23 cellular contexts compared by ENCODE assay signal in genomic region chr10:12924911-12925310, GRCh38.
"Had no signal": no experiment of that assay in that cellular context is flagged by ENCODE, and none has a peak within 500 bp of the region (broad histone marks: within the 10 kb centered on the region; RNA-seq: fewer than 3 reads in every experiment).

No MANE protein-coding gene starts in this region.

- H3K4me3 Mint-ChIP-seq: dendritic cell treated with granulocyte-macrophage colony-stimulating factor and Interleukin-4, amounts not matched to agents 40 ng/mL and 50 ng/mL, for 4 days; effector memory CD8-positive, alpha-beta T cell; endodermal cell had no signal

- H3K4me1 ChIP-seq: colonic mucosa, gastrocnemius medialis, gastroesophageal sphincter had no signal

- H3K36me3 ChIP-seq: colonic mucosa, esophagus squamous epithelium, gastrocnemius medialis, gastroesophageal sphincter, heart right ventricle had no signal

- H3K27ac ChIP-seq: colonic mucosa, epithelial cell of prostate, esophagus squamous epithelium, foreskin keratinocyte, gastrocnemius medialis, gastroesophageal sphincter, heart right ventricle had no signal

- H3K9me3 ChIP-seq: colonic mucosa, esophagus squamous epithelium, gastrocnemius medialis had no signal

- H3K4me1 Mint-ChIP-seq: endodermal cell had no signal

- ATAC-seq: effector memory CD8-positive, alpha-beta T cell; esophagus mucosa; foreskin keratinocyte; gastrocnemius medialis; gastroesophageal sphincter; heart right ventricle had no signal

- H3K27me3 ChIP-seq: colonic mucosa, dorsolateral prefrontal cortex, esophagus squamous epithelium, foreskin keratinocyte, gastrocnemius medialis, gastroesophageal sphincter had no signal

- DNase-seq: colonic mucosa; cortex of kidney; dermis blood vessel endothelial cell; dorsolateral prefrontal cortex; effector CD4-positive, alpha-beta T cell; effector CD8-positive, alpha-beta T cell; effector memory CD4-positive, alpha-beta T cell; effector memory CD8-positive, alpha-beta T cell; erythroblast; esophagus squamous epithelium; foreskin fibroblast; foreskin keratinocyte; foreskin melanocyte; gastrocnemius medialis; glutamatergic neuron; head of caudate nucleus; heart right ventricle had no signal

- H3K27me3 Mint-ChIP-seq: dendritic cell treated with granulocyte-macrophage colony-stimulating factor and Interleukin-4, amounts not matched to agents 40 ng/mL and 50 ng/mL, for 4 days had no signal

- H3K4me3 ChIP-seq: colonic mucosa, coronary artery, dorsolateral prefrontal cortex, esophagus squamous epithelium, gastrocnemius medialis, gastroesophageal sphincter, heart right ventricle had no signal

- H3K9me3 Mint-ChIP-seq: endodermal cell had no signal

- H3K27ac Mint-ChIP-seq: dendritic cell treated with granulocyte-macrophage colony-stimulating factor and Interleukin-4, amounts not matched to agents 40 ng/mL and 50 ng/mL, for 4 days; effector memory CD8-positive, alpha-beta T cell; endodermal cell had no signal
